Comparison of ENCODE assay signal across 8 cellular contexts in genomic region chr4:3589946-3590577, GRCh38. TPM values are rescaled to one million over a fixed set of nuclear protein-coding genes. Genes with fewer than 3 reads are reported as not detected.
DNase-seq lines count a peak whose midpoint lies in the region; ATAC-seq, FAIRE-seq and TF ChIP-seq lines count a peak whose summit lies in the region.
"Not testable (repeated sequence)": the region's sequence is repeated elsewhere in the genome, so short reads cannot be mapped to it uniquely, and the experiment has no call there.

No MANE protein-coding gene starts in this region.

- intact Hi-C loops in K562 (cut with micrococcal nuclease) = not testable (repeated sequence)

- DNase-seq in A549 (ENCODE audit: low read depth in 1 of 2, low spot score in 1 of 2); K562 (ENCODE audit: extremely low read depth in 1 of 4, low spot score in 3 of 4): not testable (repeated sequence)
- DNase-seq in D341Med (ENCODE audit: low spot score) (peak; percentile 55), NCI-H1092 treated with DMSO at 0.1 percent for 48 hours (lab: John Stamatoyannopoulos, UW) (peak; percentile 84), NCI-H345 (lab: John Stamatoyannopoulos, UW) (peak; percentile 10), ecto neural progenitor cell (ENCODE audit: low spot score) (peak; percentile 25), mesenteric fat pad (ENCODE audit: low spot score) (peak; percentile 28), superior temporal gyrus (ENCODE audit: extremely low spot score) (peak; percentile 34)

- H4K20me1 ChIP-seq in K562 (replicated peaks; ENCODE audit: control insufficient read depth, insufficient read depth, low read length) = not testable (repeated sequence)

- not testable (repeated sequence) for TF ChIP-seq EP300 in A549 (IDR thresholded peaks at IDR 0.05); K562 (IDR thresholded peaks at IDR 0.05; ENCODE audit: low read length)

- not testable (repeated sequence) for FAIRE-seq in A549 (lab: Jason Lieb, UNC); K562 (lab: Jason Lieb, UNC)

- not testable (repeated sequence) for TF ChIP-seq CTCF in A549 (IDR thresholded peaks at IDR 0.05); K562 (IDR thresholded peaks at IDR 0.05 in 2 of 3, conservative IDR thresholded peaks at IDR 0.05 in 1 of 3; ENCODE audit: insufficient read depth in 2 of 3, low read depth in 1 of 3, low read length in 3 of 3)

- not testable (repeated sequence) for H3K9me1 ChIP-seq in K562 (ENCODE audit: control insufficient read depth, insufficient read depth, low read length)

- POLR2A ChIA-PET in A549 (lab: Yijun Ruan, JAX); K562 (lab: Yijun Ruan, JAX): not testable (repeated sequence)

- TF ChIP-seq POLR2A in A549 (IDR thresholded peaks at IDR 0.05; ENCODE audit: low read length); K562 (conservative IDR thresholded peaks at IDR 0.05): not testable (repeated sequence)

- CTCF ChIA-PET in A549 (lab: Yijun Ruan, JAX) = not testable (repeated sequence)
- CTCF ChIA-PET in K562 (lab: Yijun Ruan, JAX; ENCODE audit: low intra/inter-chr PET ratio) = interaction anchor here (0.6 kb wide), 1 partner anchor 456 kb away, joined by 3 read pairs; no protein-coding TSS in a partner anchor

- H2AFZ ChIP-seq in K562 (ENCODE audit: low read depth, low read length) = not testable (repeated sequence)

- H3K4me2 ChIP-seq in A549; K562 (ENCODE audit: insufficient read depth, low read length): not testable (repeated sequence)

- not testable (repeated sequence) for BruUV-seq in K562 (replicated peaks; lab: Mats Ljungman, UMichigan)

- ATAC-seq in A549, K562: not testable (repeated sequence)

- 52% methylated on average over 8 of the region's 15 CpGs for WGBS in A549 (ENCODE audit: missing lambda C conversion rate)
- 4% methylated on average over 15 of the region's 15 CpGs for WGBS in K562 (ENCODE audit: insufficient coverage, low coverage, missing lambda C conversion rate)

- in situ Hi-C loops in K562 (cut with MboI) = not testable (repeated sequence)

- not testable (repeated sequence) for H3K4me1 ChIP-seq in A549; K562 (replicated peaks in 1 of 2; ENCODE audit: control insufficient read depth in 2 of 2, insufficient read depth in 2 of 2, low read length in 2 of 2)

- H3K27ac ChIP-seq in A549; K562 (ENCODE audit: extremely low read depth, low read depth, low read length): not testable (repeated sequence)

- not testable (repeated sequence) for H3K4me3 ChIP-seq in A549, K562

- H3K36me3 ChIP-seq in K562 (ENCODE audit: control insufficient read depth, insufficient read depth, low read length) = not testable (repeated sequence)

- H3K27me3 ChIP-seq in K562 (ENCODE audit: control insufficient read depth in 2 of 2, insufficient read depth in 2 of 2, low read length in 2 of 2) = not testable (repeated sequence)

- H3K79me2 ChIP-seq in K562 (ENCODE audit: control insufficient read depth, insufficient read depth, low read length) = not testable (repeated sequence)

- H3K9me3 ChIP-seq in A549; K562 (replicated peaks; ENCODE audit: control insufficient read depth, insufficient read depth, low read depth, low read length): not testable (repeated sequence)

- not testable (repeated sequence) for H3K9ac ChIP-seq in K562 (ENCODE audit: insufficient read depth in 1 of 2, low read depth in 2 of 2, low read length in 2 of 2)

- TF ChIP-seq RAD21 in A549 (conservative IDR thresholded peaks at IDR 0.05 in 1 of 2, IDR thresholded peaks at IDR 0.05 in 1 of 2); K562 (CRISPR knock-in tag; conservative IDR thresholded peaks at IDR 0.05 in 1 of 2, IDR thresholded peaks at IDR 0.05 in 1 of 2): not testable (repeated sequence)

TF ChIP-seq in A549, 52 proteins besides CTCF, POLR2A, EP300 and RAD21:
- TF ChIP-seq MAFK (IDR thresholded peaks at IDR 0.05; ENCODE audit: partially characterized antibody) = peak; percentile 49
TF ChIP-seq in A549: peak in this region for 1; not testable (repeated sequence) for 51.

TF ChIP-seq in K562, 482 proteins besides CTCF, POLR2A, EP300 and RAD21:
- peak; percentile 50; the same call in 1 of the 2 replicates for TF ChIP-seq C11orf30 (IDR thresholded peaks at IDR 0.05; ENCODE audit: low read depth)
- TF ChIP-seq MAFK (IDR thresholded peaks at IDR 0.05; ENCODE audit: low read length) = peak; percentile 30; the same call in 1 of the 2 replicates
- peak; percentile 6; the same call in 1 of the 2 replicates for TF ChIP-seq NFE2 (IDR thresholded peaks at IDR 0.05; ENCODE audit: low read depth)
- TF ChIP-seq ZNF316 (IDR thresholded peaks at IDR 0.05) = peak; percentile 61
- TF ChIP-seq MAFG (tag; conservative IDR thresholded peaks at IDR 0.05) = peak; percentile 60
- peak; percentile 54 for TF ChIP-seq MAFF (IDR thresholded peaks at IDR 0.05; ENCODE audit: low read length)

RNA-seq across cellular contexts. Expression of gene LRPAP1, which starts 57.8 kb away (rescaled TPM):
- 60.7 and 64.3 TPM in 2 replicates for polyA plus RNA-seq in A549 (2011; rRNA removed)
- polyA plus RNA-seq in A549 (2012; cell fraction: cytosol; rRNA removed) = 85.6 and 89.7 TPM in 2 replicates
- polyA plus RNA-seq in A549 (2012; cell fraction: nucleus; rRNA removed) = 100 and 139 TPM in 2 replicates
- polyA plus RNA-seq in A549 (2017; fragmentation: RNase III; extraction: RNeasy Plus Mini Kit Qiagen cat#74134 plus additional on column Dnase treatment) = 79.1 to 81.1 TPM (median 80.1 TPM) in 3 replicates
- polyA minus RNA-seq in A549 (2011; rRNA and poly(A)+ RNA removed) = 16.5 and 22.0 TPM in 2 replicates
- total RNA-seq in K562 (2011; cell fraction: chromatin; rRNA removed; ENCODE audit: low replicate concordance) = 44.0 and 98.8 TPM in 2 replicates
- 76.2 and 78.7 TPM in 2 replicates for total RNA-seq in K562 (2011; cell fraction: nucleolus; rRNA removed)
- 43.0 and 46.3 TPM in 2 replicates for total RNA-seq in K562 (2011; cell fraction: nucleoplasm; rRNA removed)
- 73.5 and 105 TPM in 2 replicates for total RNA-seq in K562 (2014; rRNA removed)
- total RNA-seq in K562 (2014; rRNA removed; fragmentation: Illumina TruSeq; extraction: Trizol) = 18.7 and 24.6 TPM in 2 replicates
- 41.8 and 49.7 TPM in 2 replicates for total RNA-seq in K562 (2015; rRNA removed; fragmentation: Illumina TruSeq; extraction: Trizol)
- total RNA-seq in K562 (2021) = 72.0 and 75.5 TPM in 2 replicates
- polyA plus RNA-seq in K562 (2011; rRNA removed) = 43.6 and 45.0 TPM in 2 replicates
- 28.1 and 40.4 TPM in 2 replicates for polyA plus RNA-seq in K562 (2011; cell fraction: cytosol; rRNA removed)
- polyA plus RNA-seq in K562 (2011; cell fraction: nucleus; rRNA removed) = 33.7 and 47.1 TPM in 2 replicates
- polyA plus RNA-seq in K562 (2012) = 70.2 and 113 TPM in 2 replicates
- 33.1 and 55.4 TPM in 2 replicates for polyA plus RNA-seq in K562 (2014; fragmentation: Illumina TruSeq; extraction: Trizol)
- polyA plus RNA-seq in K562 (2014; fragmentation: Nextera tagmentation; extraction: Ambion mirVana) = 1 to 10 TPM; 1.1 to 6.1 TPM
- 57.7 and 69.9 TPM in 2 replicates for polyA plus RNA-seq in K562 (2014; rRNA removed)
- polyA minus RNA-seq in K562 (2011; rRNA and poly(A)+ RNA removed) = 23.0 and 26.5 TPM in 2 replicates
- polyA minus RNA-seq in K562 (2011; cell fraction: cytosol; rRNA and poly(A)+ RNA removed) = 19.7 and 31.3 TPM in 2 replicates
- polyA minus RNA-seq in K562 (2011; cell fraction: nucleus; rRNA and poly(A)+ RNA removed) = 17.9 and 19.5 TPM in 2 replicates
- 116 TPM for total RNA-seq in mesenteric fat pad
